In genomic region chr10:44974082-44974627, GRCh38 we compare ENCODE assay signal across 8 cellular contexts. TPM values are rescaled to one million over a fixed set of nuclear protein-coding genes. Genes with fewer than 3 reads are reported as not detected.
DNase-seq lines count a peak whose midpoint lies in the region; ATAC-seq and TF ChIP-seq lines count a peak whose summit lies in the region.

No MANE protein-coding gene starts in this region.

- WGBS in thyroid gland, 2 donors: 0% methylated on average over 1 of the region's 7 CpGs

- no peaks in the 10 kb centered on the region for H3K27me3 ChIP-seq in thyroid gland

- H3K4me1 ChIP-seq in thyroid gland: peaks cover 69 to 83% of the 10 kb centered on the region in 2 donors

- H3K27ac ChIP-seq in thyroid gland: peak overlapping the region; percentile 79 to 97 (median 95)

- no peak for TF ChIP-seq POLR2A in thyroid gland (IDR thresholded peaks at IDR 0.05)

- H3K4me3 Mint-ChIP-seq in activated CD4-positive, alpha-beta T cell treated with anti-CD3 and anti-CD28 coated beads for 36 hours: peak overlapping the region; percentile 49
- peak overlapping the region; percentile 78 for H3K4me3 Mint-ChIP-seq in activated naive CD8-positive, alpha-beta T cell

- no peak for TF ChIP-seq CTCF in thyroid gland (IDR thresholded peaks at IDR 0.05)

- DNase-seq in activated CD4-positive, alpha-beta T cell treated with anti-CD3 and anti-CD28 coated beads for 36 hours: no peak
- no peak for DNase-seq in activated CD4-positive, alpha-beta T cell treated with anti-CD3 and anti-CD28 coated beads, Interleukin-2, amount 50 U/mL, for 48 hours
- peak in 1 of 2 donors; percentile 32 for DNase-seq in left colon
- peak in 1 of 2 donors; percentile 33 for DNase-seq in thyroid gland
- no peak for DNase-seq in activated CD4-positive, CD25-positive, alpha-beta regulatory T cell treated with anti-CD3 and anti-CD28 coated beads, Interleukin-2, amount 50 U/mL, for 72 hours
- no peak for DNase-seq in NCI-H2029 treated with DMSO at 0.1 percent for 48 hours (lab: John Stamatoyannopoulos, UW)

- POLR2A ChIA-PET in activated CD4-positive, alpha-beta T cell treated with anti-CD3 and anti-CD28 coated beads for 36 hours (lab: Charles Lee): no interaction called here

- CTCF ChIA-PET in activated CD4-positive, alpha-beta T cell treated with anti-CD3 and anti-CD28 coated beads for 36 hours (lab: Charles Lee): interaction anchor here (2.6 kb wide), 1 partner anchor 41 kb away, joined by 17 read pairs; no protein-coding TSS in a partner anchor

- H3K4me1 Mint-ChIP-seq in activated CD4-positive, alpha-beta T cell treated with anti-CD3 and anti-CD28 coated beads for 36 hours: peaks cover 10% of the 10 kb centered on the region
- peaks cover 10% of the 10 kb centered on the region for H3K4me1 Mint-ChIP-seq in activated naive CD8-positive, alpha-beta T cell (ENCODE audit: low read depth)

- H3K9me3 Mint-ChIP-seq in activated CD4-positive, alpha-beta T cell treated with anti-CD3 and anti-CD28 coated beads for 36 hours (ENCODE audit: low read depth): no peaks in the 10 kb centered on the region
- no peaks in the 10 kb centered on the region for H3K9me3 Mint-ChIP-seq in activated naive CD8-positive, alpha-beta T cell (ENCODE audit: low read depth)

- no peaks in the 10 kb centered on the region for H3K27me3 Mint-ChIP-seq in activated CD4-positive, alpha-beta T cell treated with anti-CD3 and anti-CD28 coated beads for 36 hours
- H3K27me3 Mint-ChIP-seq in activated naive CD8-positive, alpha-beta T cell: no peaks in the 10 kb centered on the region

- H3K36me3 Mint-ChIP-seq in activated CD4-positive, alpha-beta T cell treated with anti-CD3 and anti-CD28 coated beads for 36 hours (ENCODE audit: low read depth): no peaks in the 10 kb centered on the region
- no peaks in the 10 kb centered on the region for H3K36me3 Mint-ChIP-seq in activated naive CD8-positive, alpha-beta T cell

- no peak for ATAC-seq in activated CD4-positive, alpha-beta T cell treated with anti-CD3 and anti-CD28 coated beads for 36 hours
- peak; percentile 6 for ATAC-seq in left colon
- no peak for ATAC-seq in HG03175 (IDR thresholded peaks at IDR 0.05; ENCODE audit: unreplicated experiment)

- peak overlapping the region in 1 of 3 donors; percentile 65 for H3K4me3 ChIP-seq in thyroid gland (replicated peaks in 1 of 3)

- H3K36me3 ChIP-seq in thyroid gland: peaks cover 53 to 54% of the 10 kb centered on the region in 2 donors

- intact Hi-C loops in activated CD4-positive, alpha-beta T cell treated with anti-CD3 and anti-CD28 coated beads for 36 hours (cut with DNase I, micrococcal nuclease): loop anchor here in 1 of 2 experiments (2.0 kb wide), 1 partner anchor 15 kb away; the partner anchor contains the start of gene RASSF4
- intact Hi-C loops in left colon (cut with DNase I, micrococcal nuclease) (no loop called here), thyroid gland (cut with DNase I) (loop anchor here (2.0 kb wide), 1 partner anchor 39 kb away; no protein-coding TSS in a partner anchor)

- H3K27ac Mint-ChIP-seq in activated CD4-positive, alpha-beta T cell treated with anti-CD3 and anti-CD28 coated beads for 36 hours: no peak overlapping the region
- H3K27ac Mint-ChIP-seq in activated naive CD8-positive, alpha-beta T cell: no peak overlapping the region

- H3K9me3 ChIP-seq in thyroid gland: no peaks in the 10 kb centered on the region

RNA-seq across cellular contexts. Expression of gene DEPP1, which starts 4.5 kb away (rescaled TPM):
- total RNA-seq in activated CD4-positive, alpha-beta T cell treated with anti-CD3 and anti-CD28 coated beads for 36 hours: under 1 TPM; 0.28 to 0.34 TPM
- total RNA-seq in left colon (10 to 100 TPM; 13.4 to 17.1 TPM), thyroid gland (100 to 1,000 TPM in 2 of 4 donors, 10 to 100 TPM in 2; 45.1 to 518 (median 182) TPM)

RNA-seq across cellular contexts. Expression of gene RASSF4, which starts 14.6 kb away (rescaled TPM):
- 1 to 10 TPM; 1.0 to 1.3 TPM for total RNA-seq in activated CD4-positive, alpha-beta T cell treated with anti-CD3 and anti-CD28 coated beads for 36 hours
- total RNA-seq in left colon (10 to 100 TPM; 29.4 to 44.7 TPM), thyroid gland (100 to 1,000 TPM; 175 to 226 (median 203) TPM)

RNA-seq across cellular contexts. Expression of gene ZNF22, which starts 26.6 kb away (rescaled TPM):
- total RNA-seq in activated CD4-positive, alpha-beta T cell treated with anti-CD3 and anti-CD28 coated beads for 36 hours: 10 to 100 TPM; 18.8 to 21.6 TPM
- total RNA-seq in left colon (10 to 100 TPM in 1 of 2 donors, 1 to 10 TPM in 1; 9.8 to 15.7 TPM), thyroid gland (10 to 100 TPM; 28.5 to 40.3 (median 33.1) TPM)

Comparison
In these comparisons a context has a peak if more than half of its experiments do, and no peak if none do; other contexts are left out.
1. RNA of gene DEPP1, which starts 4.5 kb away (total RNA-seq): 45.1 to 518 TPM in thyroid gland and 13.4 to 17.1 TPM in left colon; 0.28 to 0.34 TPM in activated CD4-positive, alpha-beta T cell treated with anti-CD3 and anti-CD28 coated beads for 36 hours; every median in the first group is over 10 times any median in the second.
2. RNA of gene RASSF4, which starts 14.6 kb away (total RNA-seq): 175 to 226 TPM in thyroid gland and 29.4 to 44.7 TPM in left colon; 1.0 to 1.3 TPM in activated CD4-positive, alpha-beta T cell treated with anti-CD3 and anti-CD28 coated beads for 36 hours; every median in the first group is over 10 times any median in the second.